In genomic region chr17:58684003-58684402, GRCh38 we compare ENCODE assay signal across 22 cellular contexts. TPM values are rescaled to one million over a fixed set of nuclear protein-coding genes. Genes with fewer than 3 reads are reported as not detected.
"Had no signal": no experiment of that assay in that cellular context is flagged by ENCODE, and none has a peak within 500 bp of the region (broad histone marks: within the 10 kb centered on the region; RNA-seq: fewer than 3 reads in every experiment).

No MANE protein-coding gene starts in this region.

- H3K9me3 ChIP-seq: SK-N-SH had no signal

- DNase-seq: KBM-7, NCI-H1092, NCI-H1105 treated with DMSO at 0.1 percent for 48 hours, NCI-H1417 treated with DMSO at 0.1 percent for 48 hours, NCI-H146, NCI-H1694 treated with DMSO at 0.1 percent for 48 hours, NCI-H1930, NCI-H2081, NCI-H2107, NCI-H2227 treated with DMSO at 0.1 percent for 48 hours, NCI-H524, NCI-H526 treated with DMSO at 0.1 percent for 48 hours, NCI-H774, SHP77, SK-N-SH, SW 1271, T-cell had no signal

- ATAC-seq: T-cell had no signal

- H3K27ac ChIP-seq: HL-60, RWPE1 had no signal

- H3K4me2 ChIP-seq: SK-N-SH had no signal

- H3K9ac ChIP-seq: SK-N-SH had no signal

RNA-seq across cellular contexts. Expression of gene TEX14, which starts 7.8 kb away (rescaled TPM):
- total RNA-seq: LHCN-M2, MCF 10A had no signal
- polyA plus RNA-seq: IgD-negative memory B cell had no signal
